ENCODE assay signal across 32 cellular contexts in the genomic region with DNA sequence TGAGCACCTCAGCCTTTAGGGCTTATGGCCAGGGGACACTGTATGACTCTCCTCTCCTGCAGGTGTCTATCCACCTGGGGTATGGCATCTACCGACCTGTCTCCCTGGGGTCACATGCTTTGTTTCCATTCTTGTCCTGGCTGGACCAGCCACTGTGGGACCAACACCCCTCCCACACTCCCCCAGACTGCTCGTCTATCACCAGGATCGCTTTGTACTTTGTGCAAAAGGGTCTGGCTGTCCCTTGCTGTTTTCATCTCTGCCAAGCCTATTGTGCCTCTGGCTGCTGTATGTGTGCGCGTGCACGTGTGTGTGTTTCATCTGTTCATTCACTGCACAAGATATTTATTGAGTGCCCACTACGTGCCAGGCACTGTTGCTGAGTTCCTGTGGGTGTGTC. TPM values are rescaled to one million over a fixed set of nuclear protein-coding genes. Genes with fewer than 3 reads are reported as not detected.
DNase-seq lines count a peak whose midpoint lies in the region; ATAC-seq and TF ChIP-seq lines count a peak whose summit lies in the region.
"Had no signal": no experiment of that assay in that cellular context is flagged by ENCODE, and none has a peak within 500 bp of the region (broad histone marks: within the 10 kb centered on the region; RNA-seq: fewer than 3 reads in every experiment).

No MANE protein-coding gene starts in this region.

- H3K4me1 ChIP-seq in heart right ventricle: peaks cover 8 to 52% (median 25%) of the 10 kb centered on the region in 9 donors
- no peaks in the 10 kb centered on the region for H3K4me1 ChIP-seq in endodermal cell (ENCODE audit: control insufficient read depth, insufficient read depth, low read length)
- H3K4me1 ChIP-seq in uterus: peaks cover 18 to 26% of the 10 kb centered on the region in 2 donors

- POLR2A ChIA-PET in activated CD8-positive, alpha-beta T cell treated with anti-CD3 and anti-CD28 coated beads for 36 hours (lab: Charles Lee): no interaction called here

- H3K27ac Mint-ChIP-seq in endodermal cell: peak overlapping the region; percentile 68
- H3K27ac Mint-ChIP-seq in progenitor cell of endocrine pancreas: peak overlapping the region; percentile 88
- no peak overlapping the region for H3K27ac Mint-ChIP-seq in activated CD8-positive, alpha-beta T cell treated with anti-CD3 and anti-CD28 coated beads for 36 hours
- H3K27ac Mint-ChIP-seq: activated T-cell treated with anti-CD3 and anti-CD28 coated beads, Interleukin-2, amount 50 U/mL, for 24 hours had no signal

- no peak for DNase-seq in heart right ventricle
- DNase-seq in cardiac septum (ENCODE audit: low spot score): no peak
- no peak for DNase-seq in endodermal cell
- DNase-seq in progenitor cell of endocrine pancreas (ENCODE audit: low spot score, unreplicated experiment): no peak
- no peak for DNase-seq in uterus
- DNase-seq in NCI-H2107 (lab: John Stamatoyannopoulos, UW): no peak
- DNase-seq in activated CD8-positive, alpha-beta T cell treated with anti-CD3 and anti-CD28 coated beads for 36 hours: no peak
- DNase-seq: ACHN; activated CD8-positive, alpha-beta memory T cell treated with anti-CD3 and anti-CD28 coated beads for 24 hours; activated gamma-delta T cell treated with Interleukin-2 at 50 U/mL for 16 hours; activated T-cell treated with anti-CD3 and anti-CD28 coated beads, Interleukin-2, amount 50 U/mL, for 24 hours; Caco-2; DMS79; effector memory CD8-positive, alpha-beta T cell; esophagus squamous epithelium; GF-D8; H9; hippocampal formation; left lung; NCI-H1092 treated with DMSO at 0.1 percent for 48 hours; NCI-H2029; NCI-H226; NCI-H748 treated with DMSO at 0.1 percent for 48 hours; Right ventricle myocardium superior had no signal

- peak overlapping the region in 7 of 10 donors; percentile 40 to 71 (median 60) for H3K27ac ChIP-seq in heart right ventricle
- peak overlapping the region; percentile 69 for H3K27ac ChIP-seq in endodermal cell (ENCODE audit: low read depth, low read length)
- H3K27ac ChIP-seq in uterus: peak overlapping the region; percentile 76 to 82
- H3K27ac ChIP-seq: BLaER1, HL-60 had no signal

- no peak overlapping the region for H3K4me3 Mint-ChIP-seq in endodermal cell
- no peak overlapping the region for H3K4me3 Mint-ChIP-seq in progenitor cell of endocrine pancreas (ENCODE audit: low read depth)
- H3K4me3 Mint-ChIP-seq in activated CD8-positive, alpha-beta T cell treated with anti-CD3 and anti-CD28 coated beads for 36 hours: no peak overlapping the region
- H3K4me3 Mint-ChIP-seq: activated T-cell treated with anti-CD3 and anti-CD28 coated beads, Interleukin-2, amount 50 U/mL, for 24 hours; effector memory CD8-positive, alpha-beta T cell; H9; natural killer cell treated with Interleukin-12 subunit alpha and Interleukin-12 subunit beta and Interleukin-15 and Interleukin-18, amount 100 ng/mL, for 72 hours had no signal

- H3K4me3 ChIP-seq in heart right ventricle (no peak overlapping the region), endodermal cell (ENCODE audit: low read length) (no peak overlapping the region), uterus (no peak overlapping the region)
- H3K4me3 ChIP-seq: BLaER1, esophagus squamous epithelium, left lung had no signal

- peaks cover 47% of the 10 kb centered on the region for H3K36me3 Mint-ChIP-seq in endodermal cell (ENCODE audit: low read depth)
- H3K36me3 Mint-ChIP-seq in progenitor cell of endocrine pancreas (ENCODE audit: insufficient read depth): peaks cover 12% of the 10 kb centered on the region
- no peaks in the 10 kb centered on the region for H3K36me3 Mint-ChIP-seq in activated CD8-positive, alpha-beta T cell treated with anti-CD3 and anti-CD28 coated beads for 36 hours (ENCODE audit: low read depth)
- H3K36me3 Mint-ChIP-seq: natural killer cell treated with Interleukin-12 subunit alpha and Interleukin-12 subunit beta and Interleukin-15 and Interleukin-18, amount 100 ng/mL, for 72 hours had no signal

- no peak for ATAC-seq in heart right ventricle
- ATAC-seq in activated CD8-positive, alpha-beta T cell treated with anti-CD3 and anti-CD28 coated beads for 36 hours: no peak
- ATAC-seq in GM21367 (IDR thresholded peaks at IDR 0.05; ENCODE audit: unreplicated experiment): no peak
- ATAC-seq: effector memory CD8-positive, alpha-beta T cell; HepG2; left lung; natural killer cell treated with Interleukin-12 subunit alpha and Interleukin-12 subunit beta and Interleukin-15 and Interleukin-18, amount 100 ng/mL, for 72 hours had no signal

- no peak for TF ChIP-seq POLR2A in uterus (IDR thresholded peaks at IDR 0.05)

- H3K9me3 Mint-ChIP-seq in endodermal cell (no peaks in the 10 kb centered on the region), progenitor cell of endocrine pancreas (ENCODE audit: low read depth) (no peaks in the 10 kb centered on the region)
- no peaks in the 10 kb centered on the region for H3K9me3 Mint-ChIP-seq in activated CD8-positive, alpha-beta T cell treated with anti-CD3 and anti-CD28 coated beads for 36 hours
- H3K9me3 Mint-ChIP-seq: activated T-cell treated with anti-CD3 and anti-CD28 coated beads, Interleukin-2, amount 50 U/mL, for 24 hours; effector memory CD8-positive, alpha-beta T cell; H9; natural killer cell treated with Interleukin-12 subunit alpha and Interleukin-12 subunit beta and Interleukin-15 and Interleukin-18, amount 100 ng/mL, for 72 hours had no signal

- H3K27me3 Mint-ChIP-seq in endodermal cell (ENCODE audit: insufficient read depth) (no peaks in the 10 kb centered on the region), progenitor cell of endocrine pancreas (no peaks in the 10 kb centered on the region)
- H3K27me3 Mint-ChIP-seq in activated CD8-positive, alpha-beta T cell treated with anti-CD3 and anti-CD28 coated beads for 36 hours: no peaks in the 10 kb centered on the region
- H3K27me3 Mint-ChIP-seq: activated T-cell treated with anti-CD3 and anti-CD28 coated beads, Interleukin-2, amount 50 U/mL, for 24 hours; effector memory CD8-positive, alpha-beta T cell; natural killer cell treated with Interleukin-12 subunit alpha and Interleukin-12 subunit beta and Interleukin-15 and Interleukin-18, amount 100 ng/mL, for 72 hours had no signal

- CTCF ChIA-PET in activated CD8-positive, alpha-beta T cell treated with anti-CD3 and anti-CD28 coated beads for 36 hours (lab: Charles Lee): interaction anchor here (1.0 to 5.5 kb wide), 2 partner anchors 13 to 255 kb away, joined by 3 to 67 read pairs; no protein-coding TSS in a partner anchor

- TF ChIP-seq CTCF in heart right ventricle (IDR thresholded peaks at IDR 0.05): no peak
- no peak for TF ChIP-seq CTCF in endodermal cell (conservative IDR thresholded peaks at IDR 0.05)
- no peak for TF ChIP-seq CTCF in progenitor cell of endocrine pancreas (IDR thresholded peaks at IDR 0.05; ENCODE audit: unreplicated experiment)
- TF ChIP-seq CTCF in uterus (IDR thresholded peaks at IDR 0.05): no peak
- TF ChIP-seq CTCF in activated CD8-positive, alpha-beta T cell treated with anti-CD3 and anti-CD28 coated beads for 36 hours (IDR thresholded peaks at IDR 0.05): no peak

- 52 to 68% methylated on average over 7 of the region's 7 CpGs for WGBS in heart right ventricle, 2 donors
- WGBS in endodermal cell (ENCODE audit: insufficient coverage in 1 of 2, insufficient read length in 1 of 2), 2 experiments: 92 to 95% methylated on average over 6 to 7 of the region's 7 CpGs

- no peak overlapping the region for H3K9ac ChIP-seq in endodermal cell (ENCODE audit: extremely low read depth, low read length, poor library complexity, severe bottlenecking)
- H3K9ac ChIP-seq: BLaER1 had no signal

- H3K4me1 Mint-ChIP-seq in endodermal cell: peaks cover 21% of the 10 kb centered on the region
- peaks cover 14% of the 10 kb centered on the region for H3K4me1 Mint-ChIP-seq in progenitor cell of endocrine pancreas (ENCODE audit: low read depth)
- peaks cover 5% of the 10 kb centered on the region for H3K4me1 Mint-ChIP-seq in activated CD8-positive, alpha-beta T cell treated with anti-CD3 and anti-CD28 coated beads for 36 hours (ENCODE audit: low read depth)

- intact Hi-C loops in heart right ventricle (cut with DNase I) (loop anchor here in 9 of 10 donors (2.0 to 10.0 kb wide), 6 partner anchors 44 to 254 kb away; partner anchors contain the start of gene SOX13 (in 1 of the 9)), cardiac septum (cut with DNase I) (loop anchor here (5.0 kb wide), 1 partner anchor 49 kb away; no protein-coding TSS in a partner anchor), uterus (cut with DNase I; ENCODE audit: low total_unique reads) (loop anchor here (5.0 kb wide), 1 partner anchor 54 kb away; the partner anchor contains the start of gene SOX13)
- intact Hi-C loops in activated CD8-positive, alpha-beta T cell treated with anti-CD3 and anti-CD28 coated beads for 36 hours (cut with micrococcal nuclease): no loop called here

- peaks cover 0 to 55% (median 27%) of the 10 kb centered on the region in 9 donors for H3K36me3 ChIP-seq in heart right ventricle
- peaks cover 40% of the 10 kb centered on the region for H3K36me3 ChIP-seq in endodermal cell (ENCODE audit: control insufficient read depth, insufficient read depth, low read length)
- H3K36me3 ChIP-seq in uterus: no peaks in the 10 kb centered on the region
- H3K36me3 ChIP-seq: BLaER1 had no signal

- H3K9me3 ChIP-seq in heart right ventricle (no peaks in the 10 kb centered on the region), endodermal cell (ENCODE audit: control insufficient read depth, low read length) (no peaks in the 10 kb centered on the region), uterus (no peaks in the 10 kb centered on the region)
- H3K9me3 ChIP-seq: BLaER1, Caco-2, esophagus squamous epithelium, left lung had no signal

- H3K27me3 ChIP-seq in heart right ventricle: no peaks in the 10 kb centered on the region
- no peaks in the 10 kb centered on the region for H3K27me3 ChIP-seq in endodermal cell (ENCODE audit: control insufficient read depth, insufficient read depth, low read length, poor library complexity, severe bottlenecking)
- no peaks in the 10 kb centered on the region for H3K27me3 ChIP-seq in uterus
- H3K27me3 ChIP-seq: BLaER1, esophagus squamous epithelium, left lung had no signal

RNA-seq across cellular contexts. Expression of gene ETNK2, which starts 25.5 kb away (rescaled TPM):
- total RNA-seq in heart right ventricle (1 to 10 TPM in 8 of 10 donors, under 1 TPM in 2; 0.47 to 5.2 (median 2.3) TPM), cardiac septum (1.9 TPM), endodermal cell (10 to 100 TPM; 16.7 to 24.4 TPM), progenitor cell of endocrine pancreas (22.6 and 24.5 TPM in 2 replicates), uterus (10 to 100 TPM in 3 of 4 donors, 1 to 10 TPM in 1; 2.3 to 23.9 (median 13.9) TPM)
- polyA plus RNA-seq in heart right ventricle: 1 to 10 TPM; 1.1 to 4.2 TPM
- polyA plus RNA-seq in endodermal cell (2013, experiment 1 of 2): 11.9 TPM
- 11.8 TPM for polyA plus RNA-seq in endodermal cell (2013, experiment 2 of 2)
- total RNA-seq in activated CD8-positive, alpha-beta T cell treated with anti-CD3 and anti-CD28 coated beads for 36 hours: 1 to 10 TPM; 1.3 to 1.4 TPM

RNA-seq across cellular contexts. Expression of gene REN, which starts 39.8 kb away (rescaled TPM):
- total RNA-seq in heart right ventricle (not detected), cardiac septum (not detected), endodermal cell (not detected), progenitor cell of endocrine pancreas (not detected in 2 replicates), uterus (1 to 10 TPM in 2 of 4 donors, not detected in 2; 6.8 to 9.4 TPM)
- not detected for polyA plus RNA-seq in heart right ventricle
- polyA plus RNA-seq in endodermal cell (2013, experiment 1 of 2): 0.85 TPM
- polyA plus RNA-seq in endodermal cell (2013, experiment 2 of 2): 0.29 TPM
- total RNA-seq in activated CD8-positive, alpha-beta T cell treated with anti-CD3 and anti-CD28 coated beads for 36 hours: not detected
- total RNA-seq: Caco-2; frontal cortex; H9; HepG2; natural killer cell treated with Interleukin-12 subunit alpha and Interleukin-12 subunit beta and Interleukin-15 and Interleukin-18, amount 100 ng/mL, for 72 hours; OCI-LY7; pulmonary artery endothelial cell; Right ventricle myocardium superior had no signal
- polyA plus RNA-seq: HepG2 had no signal

RNA-seq across cellular contexts. Expression of gene SOX13, which starts 53.5 kb away (rescaled TPM):
- total RNA-seq in heart right ventricle: 10 to 100 TPM in 8 of 10 donors, 1 to 10 TPM in 2; 7.3 to 18.6 (median 12.1) TPM
- 10 to 100 TPM in 1 of 2 donors, 1 to 10 TPM in 1; 8.6 to 14.7 TPM for polyA plus RNA-seq in heart right ventricle
- 17.9 TPM for total RNA-seq in cardiac septum
- total RNA-seq in endodermal cell: 10 to 100 TPM; 75.3 to 85.3 TPM
- polyA plus RNA-seq in endodermal cell (2013, experiment 1 of 2): 70.6 TPM
- 61.4 TPM for polyA plus RNA-seq in endodermal cell (2013, experiment 2 of 2)
- 58.2 and 61.6 TPM in 2 replicates for total RNA-seq in progenitor cell of endocrine pancreas
- 100 to 1,000 TPM in 1 of 4 donors, 10 to 100 TPM in 3; 15.7 to 139 (median 37.9) TPM for total RNA-seq in uterus
- 1 to 10 TPM; 1.6 to 1.7 TPM for total RNA-seq in activated CD8-positive, alpha-beta T cell treated with anti-CD3 and anti-CD28 coated beads for 36 hours
